Comparison of ENCODE assay signal across 17 cellular contexts in the genomic region with DNA sequence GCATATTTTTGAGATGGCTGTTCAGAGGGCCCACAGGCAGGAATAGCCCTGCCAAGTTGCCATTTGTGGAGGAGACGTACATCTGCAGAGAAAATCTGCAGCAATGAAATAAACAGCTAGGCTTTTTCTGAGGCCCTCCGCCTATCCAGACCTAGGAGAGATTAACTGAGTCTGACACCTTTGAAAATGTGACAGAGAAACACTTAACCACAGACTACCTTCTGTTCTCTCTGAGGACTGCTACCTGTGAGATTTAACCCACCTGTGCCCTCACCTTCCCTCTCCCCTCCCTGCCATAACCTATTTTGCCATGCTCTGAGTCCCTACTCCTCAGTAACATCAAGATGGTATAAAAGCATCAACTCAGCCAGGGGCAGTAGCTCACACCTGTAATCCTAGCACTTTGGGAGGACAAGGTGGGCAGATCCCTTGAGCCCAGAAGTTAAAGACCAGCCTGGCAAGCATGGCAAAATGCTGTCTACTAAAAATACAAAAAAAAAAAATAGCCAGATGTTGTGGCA.
A peak's percentile ranks its signal among the peaks of the same experiment; 100 is the strongest.
DNase-seq lines count a peak whose midpoint lies in the region; ATAC-seq and TF ChIP-seq lines count a peak whose summit lies in the region.
"Had no signal": no experiment of that assay in that cellular context is flagged by ENCODE, and none has a peak within 500 bp of the region (broad histone marks: within the 10 kb centered on the region; RNA-seq: fewer than 3 reads in every experiment).

No MANE protein-coding gene starts in this region.

- H3K9me3 ChIP-seq in CD8-positive, alpha-beta memory T cell (ENCODE audit: low read length): no peaks in the 10 kb centered on the region
- no peaks in the 10 kb centered on the region for H3K9me3 ChIP-seq in HUES6 (ENCODE audit: control insufficient read depth, insufficient read depth, low read depth, low read length)
- H3K9me3 ChIP-seq: BE2C, SJSA1 had no signal

- peak overlapping the region in 6 of 8 donors; percentile 4 to 77 (median 44) for H3K27ac Mint-ChIP-seq in CD8-positive, alpha-beta memory T cell
- H3K27ac Mint-ChIP-seq in brain: peak overlapping the region in 4 of 5 experiments; percentile 41 to 78 (median 74)
- H3K27ac Mint-ChIP-seq in neural crest cell (ENCODE audit: unreplicated experiment): peak overlapping the region; percentile 87

- peak overlapping the region in 3 of 7 donors; percentile 15 to 51 (median 41) for H3K4me3 Mint-ChIP-seq in CD8-positive, alpha-beta memory T cell
- H3K4me3 Mint-ChIP-seq in brain: no peak overlapping the region
- H3K4me3 Mint-ChIP-seq in neural crest cell: peak overlapping the region; percentile 44
- H3K4me3 Mint-ChIP-seq: CD4-positive, alpha-beta memory T cell had no signal

- H3K9me3 Mint-ChIP-seq in CD8-positive, alpha-beta memory T cell: no peaks in the 10 kb centered on the region
- H3K9me3 Mint-ChIP-seq in brain (peaks cover 0 to 3% (median 0%) of the 10 kb centered on the region in 5 experiments), neural crest cell (no peaks in the 10 kb centered on the region)
- H3K9me3 Mint-ChIP-seq: CD4-positive, alpha-beta memory T cell had no signal

- H3K4me3 ChIP-seq in CD8-positive, alpha-beta memory T cell (ENCODE audit: low read length): no peak overlapping the region
- H3K4me3 ChIP-seq in HUES6 (ENCODE audit: low read depth, low read length): no peak overlapping the region
- H3K4me3 ChIP-seq: SJSA1 had no signal

- peak overlapping the region; percentile 15 for H3K9ac ChIP-seq in HUES6 (ENCODE audit: low read length)

- DNase-seq in CD8-positive, alpha-beta memory T cell: no peak
- DNase-seq in neural crest cell (ENCODE audit: low read depth, low spot score): no peak
- DNase-seq: BE2C; CD4-positive, alpha-beta memory T cell; DMS 273 treated with DMSO at 0.1 percent for 48 hours; Kasumi-1; NCI-H2029; NCI-H524; SW 1271 had no signal

- no peak overlapping the region for H3K27ac ChIP-seq in CD8-positive, alpha-beta memory T cell (ENCODE audit: low read depth, low read length)
- 0 out of 2 replicates have a peak overlapping the region, but pooled peaks have one; percentile 27 for H3K27ac ChIP-seq in HUES6 (ENCODE audit: low read depth, low read length)
- H3K27ac ChIP-seq: HL-60, SJSA1 had no signal

- no peaks in the 10 kb centered on the region for H3K27me3 Mint-ChIP-seq in CD8-positive, alpha-beta memory T cell
- H3K27me3 Mint-ChIP-seq in brain (no peaks in the 10 kb centered on the region), neural crest cell (ENCODE audit: low read depth) (no peaks in the 10 kb centered on the region)
- H3K27me3 Mint-ChIP-seq: CD4-positive, alpha-beta memory T cell had no signal

- POLR2A ChIA-PET in CD8-positive, alpha-beta memory T cell (lab: Charles Lee): interaction anchor here (0.5 to 0.6 kb wide), 2 partner anchors 33 to 149 kb away, joined by 4 to 9 read pairs; no protein-coding TSS in a partner anchor

- no peaks in the 10 kb centered on the region for H3K27me3 ChIP-seq in CD8-positive, alpha-beta memory T cell (ENCODE audit: insufficient read depth, low read length, poor library complexity, severe bottlenecking)
- H3K27me3 ChIP-seq in HUES6 (ENCODE audit: control insufficient read depth, insufficient read depth, low read length): no peaks in the 10 kb centered on the region
- H3K27me3 ChIP-seq: BE2C, SJSA1 had no signal

- ATAC-seq in GM18519 (IDR thresholded peaks at IDR 0.05; ENCODE audit: low FRiP score, unreplicated experiment) (no peak), GM21515 (IDR thresholded peaks at IDR 0.05; ENCODE audit: unreplicated experiment) (no peak), HG03432 (IDR thresholded peaks at IDR 0.05; ENCODE audit: unreplicated experiment) (no peak), HG03095 (IDR thresholded peaks at IDR 0.05; ENCODE audit: unreplicated experiment) (no peak)

- CTCF ChIA-PET in CD8-positive, alpha-beta memory T cell (lab: Charles Lee): no interaction called here

- H3K4me1 Mint-ChIP-seq in CD8-positive, alpha-beta memory T cell: peaks cover 15 to 18% (median 15%) of the 10 kb centered on the region in 3 donors
- peaks cover 38% of the 10 kb centered on the region for H3K4me1 Mint-ChIP-seq in brain
- H3K4me1 Mint-ChIP-seq in neural crest cell: peaks cover 45% of the 10 kb centered on the region

- TF ChIP-seq CTCF in brain (conservative IDR thresholded peaks at IDR 0.05): no peak
- TF ChIP-seq CTCF in neural crest cell (conservative IDR thresholded peaks at IDR 0.05): no peak

- H3K36me3 ChIP-seq in CD8-positive, alpha-beta memory T cell (ENCODE audit: insufficient read depth, low read length): no peaks in the 10 kb centered on the region
- peaks cover 20% of the 10 kb centered on the region for H3K36me3 ChIP-seq in HUES6 (ENCODE audit: control insufficient read depth, insufficient read depth, low read length)
- H3K36me3 ChIP-seq: BE2C, SJSA1 had no signal

- no peaks in the 10 kb centered on the region for H3K36me3 Mint-ChIP-seq in CD8-positive, alpha-beta memory T cell
- H3K36me3 Mint-ChIP-seq in brain: peaks cover 8% of the 10 kb centered on the region
- H3K36me3 Mint-ChIP-seq in neural crest cell (ENCODE audit: low read depth): no peaks in the 10 kb centered on the region
- H3K36me3 Mint-ChIP-seq: CD4-positive, alpha-beta memory T cell had no signal

- peaks cover 18% of the 10 kb centered on the region for H3K4me1 ChIP-seq in CD8-positive, alpha-beta memory T cell (ENCODE audit: insufficient read depth, low read length)
- peaks cover 31% of the 10 kb centered on the region for H3K4me1 ChIP-seq in HUES6 (ENCODE audit: control insufficient read depth, insufficient read depth, low read length)
- H3K4me1 ChIP-seq: BE2C had no signal
